In genomic region chrX:137428251-137428661, GRCh38 we compare ENCODE assay signal across 9 cellular contexts.
DNase-seq lines count a peak whose midpoint lies in the region; ATAC-seq, FAIRE-seq and TF ChIP-seq lines count a peak whose summit lies in the region.
"Had no signal": no experiment of that assay in that cellular context is flagged by ENCODE, and none has a peak within 500 bp of the region (broad histone marks: within the 10 kb centered on the region; RNA-seq: fewer than 3 reads in every experiment).

No MANE protein-coding gene starts in this region.

- TF ChIP-seq CTCF in fibroblast of the aortic adventitia (IDR thresholded peaks at IDR 0.05; ENCODE audit: insufficient read depth, low read length) (no peak), pancreas (IDR thresholded peaks at IDR 0.05) (no peak)

- WGBS in pancreas, 2 donors, result 1 to 21% methylated on average over 26 of the region's 26 CpGs

- ATAC-seq in pancreas (peak in 3 of 4 donors; percentile 44 to 61 (median 52)), HG02970 (IDR thresholded peaks at IDR 0.05; ENCODE audit: low FRiP score, unreplicated experiment) (no peak), esophagus mucosa (no peak)

- no peaks in the 10 kb centered on the region for H3K9me3 ChIP-seq in SJSA1 (replicated peaks)
- H3K9me3 ChIP-seq in pancreas, result no peaks in the 10 kb centered on the region

- H3K36me3 ChIP-seq in SJSA1, result no peaks in the 10 kb centered on the region
- no peaks in the 10 kb centered on the region for H3K36me3 ChIP-seq in pancreas

- H3K4me3 ChIP-seq in SJSA1, result peak overlapping the region; percentile 30
- H3K4me3 ChIP-seq in fibroblast of the aortic adventitia (ENCODE audit: low read depth, low read length), result peak overlapping the region; percentile 60
- peak overlapping the region; percentile 24 to 42 (median 28) for H3K4me3 ChIP-seq in pancreas

- no peaks in the 10 kb centered on the region for H3K27me3 ChIP-seq in SJSA1 (replicated peaks)
- peaks cover 3 to 62% (median 17%) of the 10 kb centered on the region in 4 donors for H3K27me3 ChIP-seq in pancreas

- FAIRE-seq in pancreas (lab: Jason Lieb, UNC), result no peak

- H3K27ac ChIP-seq in SJSA1 (no peak overlapping the region), pancreas (no peak overlapping the region)

- DNase-seq in Daoy (ENCODE audit: low read depth) (peak; percentile 25), SJSA1 (ENCODE audit: low read depth in 1 of 2, low spot score in 2 of 2) (no peak), fibroblast of the aortic adventitia (ENCODE audit: low read depth) (no peak), pancreas (no peak), GM19240 (ENCODE audit: insufficient read length, low spot score) (no peak), dedifferentiated amniotic fluid mesenchymal stem cell (ENCODE audit: extremely low spot score) (no peak)
- DNase-seq: kidney glomerular epithelial cell had no signal

- H3K4me1 ChIP-seq in SJSA1 (replicated peaks) (no peaks in the 10 kb centered on the region), pancreas (peaks cover 0 to 6% (median 4%) of the 10 kb centered on the region in 3 donors)

- intact Hi-C loops in pancreas (cut with DNase I), result no loop called here

Comparison
In these comparisons a context has a peak if more than half of its experiments do, and no peak if none do; other contexts are left out.
1. ATAC-seq: peak in pancreas (3 of 4); none in HG02970 (single experiment) and esophagus mucosa (single experiment).
2. Peak in every context shown above with its lines, with median percentiles within 50 percentile points of each other: H3K4me3 ChIP-seq.